In the genomic region with DNA sequence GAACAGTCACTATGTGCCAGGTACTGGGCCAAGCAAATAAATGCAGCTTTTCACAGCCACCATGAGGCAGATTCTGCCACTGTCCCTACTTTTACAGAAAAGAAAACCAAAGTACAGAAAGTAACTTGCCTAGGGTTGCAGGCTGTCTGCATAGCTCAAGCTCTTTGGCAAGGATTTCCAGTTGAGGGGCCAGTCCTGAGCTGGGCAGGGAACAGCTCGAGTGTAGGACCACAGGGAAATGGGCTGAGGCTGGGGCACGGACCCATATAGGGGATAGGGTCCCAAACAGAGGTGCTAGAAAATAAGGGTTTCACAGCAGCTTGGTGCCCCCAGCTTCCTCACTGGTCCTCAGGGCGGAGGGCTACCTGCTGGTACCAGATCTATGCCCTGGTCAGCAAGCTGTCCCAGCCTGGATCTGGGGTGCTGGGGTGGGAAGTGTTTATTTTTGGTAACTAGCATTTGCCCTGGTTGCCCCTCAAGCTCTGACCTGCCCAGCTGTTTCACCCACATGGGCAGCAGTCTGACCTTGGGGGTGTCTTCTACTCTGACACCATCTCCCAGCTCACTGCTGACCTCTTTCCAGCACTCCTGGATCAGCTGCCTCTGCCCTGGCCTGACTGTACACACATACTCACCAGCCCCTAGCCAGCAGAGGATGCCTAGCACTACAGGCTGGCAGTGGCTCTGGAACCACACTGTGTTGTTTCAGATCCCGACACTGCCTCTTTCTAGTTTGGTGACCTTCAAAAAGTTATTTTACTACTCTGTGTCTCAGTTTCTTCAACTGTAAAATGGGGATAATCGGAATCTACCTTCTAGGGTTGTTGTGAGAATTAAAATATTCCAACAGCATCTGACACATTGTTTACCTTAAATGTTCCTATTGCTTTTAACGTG, we compare ENCODE assay signal across 39 cellular contexts. TPM values are rescaled to one million over a fixed set of nuclear protein-coding genes. Genes with fewer than 3 reads are reported as not detected.
DNase-seq lines count a peak whose midpoint lies in the region; ATAC-seq and TF ChIP-seq lines count a peak whose summit lies in the region.
"Had no signal": no experiment of that assay in that cellular context is flagged by ENCODE, and none has a peak within 500 bp of the region (broad histone marks: within the 10 kb centered on the region; RNA-seq: fewer than 3 reads in every experiment).

No MANE protein-coding gene starts in this region.

- peak overlapping the region in 3 of 5 donors; percentile 30 to 71 (median 35) for H3K27ac ChIP-seq in adrenal gland
- peak overlapping the region; percentile 77 for H3K27ac ChIP-seq in cingulate gyrus (ENCODE audit: low read depth, low read length)
- peak overlapping the region; percentile 79 to 95 for H3K27ac ChIP-seq in right atrium auricular region
- peak overlapping the region; percentile 14 to 59 (median 26) for H3K27ac ChIP-seq in gastrocnemius medialis
- no peak overlapping the region for H3K27ac ChIP-seq in sigmoid colon
- H3K27ac ChIP-seq: lower lobe of right lung, SJCRH30, testis, uterus, VCaP had no signal

- H3K36me3 ChIP-seq in adrenal gland (replicated peaks in 1 of 2), result no peaks in the 10 kb centered on the region
- no peaks in the 10 kb centered on the region for H3K36me3 ChIP-seq in right atrium auricular region
- H3K36me3 ChIP-seq in gastrocnemius medialis, result no peaks in the 10 kb centered on the region
- no peaks in the 10 kb centered on the region for H3K36me3 ChIP-seq in sigmoid colon
- H3K36me3 ChIP-seq: BE2C, lower lobe of right lung, MG63, uterus had no signal

- H3K27me3 ChIP-seq in adrenal gland (no peaks in the 10 kb centered on the region), right atrium auricular region (no peaks in the 10 kb centered on the region), gastrocnemius medialis (no peaks in the 10 kb centered on the region), sigmoid colon (no peaks in the 10 kb centered on the region)
- H3K27me3 ChIP-seq: MG63, SJCRH30, testis, uterus had no signal

- ATAC-seq in gastrocnemius medialis (no peak), sciatic nerve (no peak)
- ATAC-seq: activated CD4-positive, alpha-beta T cell treated with anti-CD3 and anti-CD28 coated beads for 36 hours; activated CD8-positive, alpha-beta T cell treated with anti-CD3 and anti-CD28 coated beads for 36 hours; CD8-positive, alpha-beta T cell; lower lobe of right lung; mucosa of descending colon; stimulated activated effector memory CD8-positive, alpha-beta T cell treated with anti-CD3 and anti-CD28 coated beads, Interleukin-12 subunit alpha, Interleukin-12 subunit beta, amount 100 ng/mL, for 72 hours had no signal

- peak in 5 of 7 donors; percentile 50 to 65 (median 59) for DNase-seq in adrenal gland
- DNase-seq in right atrium auricular region (ENCODE audit: low spot score), result no peak
- DNase-seq in gastrocnemius medialis, result no peak
- no peak for DNase-seq in sigmoid colon
- no peak for DNase-seq in D341Med (ENCODE audit: low spot score)
- DNase-seq in sciatic nerve (ENCODE audit: low spot score), result no peak
- DNase-seq: ACHN; activated CD4-positive, alpha-beta T cell treated with anti-CD3 and anti-CD28 coated beads for 36 hours; activated CD8-positive, alpha-beta memory T cell treated with anti-CD3 and anti-CD28 coated beads, Interleukin-2, amount 50 U/mL, for 48 hours; activated CD8-positive, alpha-beta T cell treated with anti-CD3 and anti-CD28 coated beads for 36 hours; activated naive CD4-positive, alpha-beta T cell treated with anti-CD3 and anti-CD28 coated beads, Interleukin-2, amount 10 ng/mL, durations not matched to agents 7 days and 5 days; amygdala; BE2C; CD8-positive, alpha-beta T cell; EL; erythroblast; glutamatergic neuron; GOT3; KG1; lower lobe of right lung; MG63; mucosa of descending colon; NCI-H1105 treated with DMSO at 0.1 percent for 48 hours; NCI-H187 treated with DMSO at 0.1 percent for 48 hours; NCI-H2171 treated with DMSO at 0.1 percent for 48 hours; NCI-H510A; nephron progenitor cell; SJCRH30; stimulated activated CD4-positive, alpha-beta T cell treated with anti-CD3 and anti-CD28 coated beads, Interleukin-15, amount 100 ng/mL, for 24 hours; stimulated activated CD4-positive, alpha-beta T cell treated with anti-CD3 and anti-CD28 coated beads, Interleukin-4, amount 100 ng/mL, for 4 hours; T1000; testis; uterus had no signal

- TF ChIP-seq POLR2A in adrenal gland (IDR thresholded peaks at IDR 0.05) (peak in 1 of 2 donors; percentile 35), gastrocnemius medialis (IDR thresholded peaks at IDR 0.05) (no peak), sigmoid colon (IDR thresholded peaks at IDR 0.05) (no peak)

- no peak overlapping the region for H3K4me3 ChIP-seq in adrenal gland
- H3K4me3 ChIP-seq in right atrium auricular region, result no peak overlapping the region
- H3K4me3 ChIP-seq in gastrocnemius medialis, result no peak overlapping the region
- no peak overlapping the region for H3K4me3 ChIP-seq in sigmoid colon
- H3K4me3 ChIP-seq: coronary artery, lower lobe of right lung, MG63, mucosa of descending colon, SJCRH30, testis, uterus had no signal

- H3K9me3 ChIP-seq in adrenal gland (replicated peaks in 1 of 3) (no peaks in the 10 kb centered on the region), right atrium auricular region (no peaks in the 10 kb centered on the region), gastrocnemius medialis (no peaks in the 10 kb centered on the region), sigmoid colon (no peaks in the 10 kb centered on the region)
- H3K9me3 ChIP-seq: BE2C, lower lobe of right lung, MG63, mucosa of descending colon, SJCRH30, testis, uterus had no signal

- no peak for TF ChIP-seq EP300 in sigmoid colon (IDR thresholded peaks at IDR 0.05)

- intact Hi-C loops in adrenal gland (cut with DNase I) (loop anchor here in 1 of 2 donors (5.0 kb wide), 1 partner anchor 33 kb away; no protein-coding TSS in a partner anchor), gastrocnemius medialis (cut with DNase I; ENCODE audit: low total_unique reads) (no loop called here), sigmoid colon (cut with DNase I) (no loop called here), sciatic nerve (cut with DNase I) (no loop called here)

- 84 to 92% (median 91%) methylated on average over 6 of the region's 6 CpGs for WGBS in adrenal gland, 4 donors
- WGBS in sigmoid colon, 2 donors, result 79 to 87% methylated on average over 6 of the region's 6 CpGs

- in situ Hi-C loops in gastrocnemius medialis (cut with MboI; ENCODE audit: low sequenced_read_pairs in 4 of 4), result no loop called here

- TF ChIP-seq CTCF in adrenal gland (IDR thresholded peaks at IDR 0.05), result no peak
- no peak for TF ChIP-seq CTCF in right atrium auricular region (IDR thresholded peaks at IDR 0.05)
- no peak for TF ChIP-seq CTCF in gastrocnemius medialis (IDR thresholded peaks at IDR 0.05 in 4 of 5, conservative IDR thresholded peaks at IDR 0.05 in 1 of 5)
- TF ChIP-seq CTCF in sigmoid colon (IDR thresholded peaks at IDR 0.05), result no peak

- H3K4me1 ChIP-seq in adrenal gland (replicated peaks in 1 of 2), result peaks cover 31 to 68% of the 10 kb centered on the region in 2 donors
- peaks cover 0 to 100% of the 10 kb centered on the region in 2 donors for H3K4me1 ChIP-seq in right atrium auricular region
- H3K4me1 ChIP-seq in gastrocnemius medialis, result peaks cover 83 to 86% of the 10 kb centered on the region in 2 donors
- peaks cover 0 to 53% (median 11%) of the 10 kb centered on the region in 4 donors for H3K4me1 ChIP-seq in sigmoid colon
- H3K4me1 ChIP-seq: BE2C had no signal

RNA-seq across cellular contexts. Expression of a gene that starts 16.2 kb away (rescaled TPM):
- total RNA-seq in adrenal gland (100 to 1,000 TPM in 5 of 8 donors, 10 to 100 TPM in 3; 52.5 to 337 (median 109) TPM), right atrium auricular region (100 to 1,000 TPM; 174 to 288 TPM), gastrocnemius medialis (100 to 1,000 TPM in 1 of 4 donors, 10 to 100 TPM in 3; 45.8 to 149 (median 57.7) TPM), sigmoid colon (10 to 100 TPM; 24.4 to 36.8 (median 30.0) TPM), sciatic nerve (314 TPM)
- polyA plus RNA-seq in adrenal gland (100 to 1,000 TPM in 1 of 3 donors, 10 to 100 TPM in 2; 47.9 to 273 (median 60.0) TPM), sigmoid colon (10 to 100 TPM in 1 of 3 donors, 1 to 10 TPM in 2; 3.5 to 14.8 (median 7.2) TPM)
- total RNA-seq: CD8-positive, alpha-beta T cell had no signal

RNA-seq across cellular contexts. Expression of a gene that starts 35.0 kb away (rescaled TPM):
- total RNA-seq in adrenal gland (1 to 10 TPM in 2 of 8 donors, under 1 TPM in 1, not detected in 5; 0.46 to 1.9 (median 1.1) TPM), right atrium auricular region (not detected), gastrocnemius medialis (1 to 10 TPM in 2 of 4 donors, under 1 TPM in 1, not detected in 1; 0.38 to 7.3 (median 2.0) TPM), sigmoid colon (not detected), sciatic nerve (1.3 TPM)
- polyA plus RNA-seq in adrenal gland (1 to 10 TPM in 1 of 3 donors, under 1 TPM in 2; 0.46 to 2.6 (median 0.77) TPM), sigmoid colon (under 1 TPM in 1 of 3 donors, not detected in 2; 0.23 TPM)
- total RNA-seq: activated T-helper 1 cell treated with anti-CD3 and anti-CD28 coated beads, Interleukin-12 subunit alpha, Interleukin-12 subunit beta, Interleukin-2, Interleukin-4 antibody, amounts not matched to agents 30 ng/mL and 10 ng/mL and 1 ng/mL, durations not matched to agents 14 hours and 24 hours and 36 hours; bronchial epithelial cell had no signal

Comparison
In these comparisons a context has a peak if more than half of its experiments do, and no peak if none do; other contexts are left out.
1. DNase-seq: peak in adrenal gland (5 of 7); none in right atrium auricular region (single experiment), gastrocnemius medialis (0 of 2), sigmoid colon (single experiment), D341Med (single experiment) and sciatic nerve (single experiment).
2. H3K27ac ChIP-seq: peak in adrenal gland (3 of 5), cingulate gyrus (single experiment), right atrium auricular region (2 of 2) and gastrocnemius medialis (4 of 4); none in sigmoid colon (0 of 4).